Comparison of ENCODE assay signal across 7 cellular contexts in the genomic region with DNA sequence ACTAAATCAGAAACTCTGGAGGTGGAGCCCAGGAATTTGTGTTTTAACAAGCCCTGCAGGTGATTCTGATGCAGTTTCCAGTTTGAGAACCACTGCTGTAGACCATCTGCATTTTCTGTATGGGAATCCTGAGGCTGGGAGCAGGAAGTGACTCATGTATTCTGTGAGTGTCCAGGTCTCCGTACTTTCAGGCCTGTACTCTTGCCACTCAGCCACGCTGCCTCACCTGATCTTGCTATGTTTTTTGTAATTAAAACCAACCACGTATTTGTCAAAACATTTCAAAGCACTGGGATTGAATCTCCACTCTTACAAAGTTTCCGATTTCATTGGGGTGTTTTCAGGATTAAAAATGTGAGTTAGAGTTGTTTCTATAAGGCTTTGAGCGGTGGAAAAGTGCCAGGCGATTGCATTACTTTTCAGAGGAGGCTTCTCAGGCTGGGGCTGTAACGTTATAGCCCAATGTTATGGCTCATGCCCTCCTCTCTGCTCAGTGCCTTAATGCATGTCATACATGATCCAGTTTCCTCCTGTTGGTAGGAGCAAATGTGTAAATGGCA.
A peak's percentile ranks its signal among the peaks of the same experiment; 100 is the strongest.
DNase-seq lines count a peak whose midpoint lies in the region; FAIRE-seq and TF ChIP-seq lines count a peak whose summit lies in the region.
"Not testable (repeated sequence)": the region's sequence is repeated elsewhere in the genome, so short reads cannot be mapped to it uniquely, and the experiment has no call there.

No MANE protein-coding gene starts in this region.

- H3F3A ChIP-seq in PC-9 (ENCODE audit: insufficient read depth, low read depth): not testable (repeated sequence)

- H2AFZ ChIP-seq in PC-9 (peak overlapping the region; percentile 40), keratinocyte (ENCODE audit: control insufficient read depth, low read length) (peak overlapping the region; percentile 17)

- dilution Hi-C loops in keratinocyte (cut with MboI; ENCODE audit: extremely low pct_ligation_motif_present, low sequenced_read_pairs): not testable (repeated sequence)

- CTCF ChIA-PET in PC-9 (lab: Charles Lee): not testable (repeated sequence)

- H3K27ac ChIP-seq in PC-9 (peak overlapping the region; percentile 64), epithelial cell of prostate (peak overlapping the region; percentile 92), keratinocyte (ENCODE audit: control insufficient read depth, insufficient read depth, low read length) (peak overlapping the region; percentile 82)

- in situ Hi-C loops in astrocyte of the spinal cord (cut with HindIII; ENCODE audit: low sequenced_read_pairs): not testable (repeated sequence)

- peaks cover 18% of the 10 kb centered on the region for H3K4me1 ChIP-seq in PC-9 (replicated peaks; ENCODE audit: insufficient read depth)
- peaks cover 15% of the 10 kb centered on the region for H3K4me1 ChIP-seq in keratinocyte (ENCODE audit: control insufficient read depth, extremely low read depth, insufficient read depth, low read length)

- not testable (repeated sequence) for H3K9me3 ChIP-seq in PC-9 (ENCODE audit: insufficient read depth, low read depth); keratinocyte (ENCODE audit: control insufficient read depth, low read depth, low read length)

- FAIRE-seq in keratinocyte (lab: Jason Lieb, UNC): peak; percentile 84

- H3K79me2 ChIP-seq in PC-9 (ENCODE audit: low read depth); keratinocyte (ENCODE audit: control insufficient read depth, insufficient read depth, low read length): not testable (repeated sequence)

- not testable (repeated sequence) for H3K27me3 ChIP-seq in PC-9 (ENCODE audit: insufficient read depth, low read depth); keratinocyte (ENCODE audit: control insufficient read depth, extremely low read depth, insufficient read depth, low read length)

- TF ChIP-seq CTCF in PC-9 (conservative IDR thresholded peaks at IDR 0.05); astrocyte of the spinal cord (IDR thresholded peaks at IDR 0.05; ENCODE audit: low read depth, low read length); keratinocyte (optimal IDR thresholded peaks at IDR 0.05 in 1 of 3, IDR thresholded peaks at IDR 0.05 in 1 of 3, conservative IDR thresholded peaks at IDR 0.05 in 1 of 3; ENCODE audit: extremely low read depth in 1 of 3, insufficient read depth in 2 of 3, low read length in 3 of 3): not testable (repeated sequence)

- intact Hi-C loops in PC-9 (cut with micrococcal nuclease; ENCODE audit: unreplicated experiment): not testable (repeated sequence)

- peak; percentile 33 for DNase-seq in ELR (ENCODE audit: low read depth)
- DNase-seq in HS-5 (ENCODE audit: low read depth): peak; percentile 30
- DNase-seq in PC-9: peak; percentile 53 to 72
- peak; percentile 13 for DNase-seq in astrocyte of the spinal cord (ENCODE audit: low read depth, low spot score)
- not testable (repeated sequence) for DNase-seq in epithelial cell of prostate (ENCODE audit: low read depth, low spot score)
- peak; percentile 33 for DNase-seq in keratinocyte (ENCODE audit: low read depth, low spot score)
- DNase-seq in renal cortical epithelial cell (ENCODE audit: low read depth): peak; percentile 31

- not testable (repeated sequence) for H3K4me3 ChIP-seq in PC-9; astrocyte of the spinal cord (ENCODE audit: low read depth, low read length)
- H3K4me3 ChIP-seq in keratinocyte (ENCODE audit: control insufficient read depth in 2 of 3, extremely low read depth in 1 of 3, insufficient read depth in 2 of 3, low read depth in 1 of 3, low read length in 3 of 3): peak overlapping the region in 1 of 3 experiments; percentile 10

- POLR2A ChIA-PET in PC-9 (lab: Charles Lee; ENCODE audit: unreplicated experiment): not testable (repeated sequence)

- TSS peak; percentile 91 for BruUV-seq in PC-9 (replicated peaks; lab: Mats Ljungman, UMichigan)

- peak overlapping the region; percentile 54 for H3K9ac ChIP-seq in keratinocyte (ENCODE audit: control insufficient read depth, extremely low read depth, insufficient read depth, low read length)

- not testable (repeated sequence) for H4K20me1 ChIP-seq in PC-9 (ENCODE audit: insufficient read depth); keratinocyte (ENCODE audit: control insufficient read depth, extremely low read depth, insufficient read depth, low read length)

- H3K9me1 ChIP-seq in keratinocyte (ENCODE audit: control insufficient read depth, extremely low read depth, insufficient read depth, low read length): not testable (repeated sequence)

- not testable (repeated sequence) for H3K9me2 ChIP-seq in PC-9 (ENCODE audit: insufficient read depth)

- H3K4me2 ChIP-seq in PC-9: peak overlapping the region; percentile 20
- H3K4me2 ChIP-seq in keratinocyte (ENCODE audit: control insufficient read depth, extremely low read depth, insufficient read depth, low read depth, low read length): peak overlapping the region; percentile 51

- not testable (repeated sequence) for H3K36me3 ChIP-seq in PC-9 (ENCODE audit: low read depth); keratinocyte (ENCODE audit: control insufficient read depth in 2 of 2, extremely low read depth in 1 of 2, insufficient read depth in 2 of 2, low read length in 2 of 2)
